ENCODE assay signal across 1 cellular context in the genomic region with DNA sequence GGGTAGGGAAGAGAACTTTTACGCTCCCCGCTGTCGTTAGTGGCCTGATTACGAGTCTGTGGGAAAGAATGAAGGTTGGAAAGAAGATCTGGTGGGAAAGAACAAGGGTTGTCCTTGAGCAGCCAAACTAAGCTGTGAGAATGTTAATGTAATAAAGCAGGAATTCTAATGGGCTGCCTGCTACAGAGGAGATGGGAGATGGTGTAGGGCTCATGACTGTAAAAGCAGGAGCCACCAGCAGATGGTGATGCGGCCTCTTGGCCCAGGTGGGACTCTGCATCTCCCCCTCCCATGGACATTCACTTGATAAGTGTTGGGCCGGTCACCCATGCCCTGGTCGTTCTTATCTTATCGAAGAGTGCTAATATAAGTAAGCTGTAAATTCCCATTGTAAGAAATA.
TF ChIP-seq lines count a peak whose summit lies in the region.

No MANE protein-coding gene starts in this region.

TF ChIP-seq in SK-N-SH, 30 proteins besides CTCF, POLR2A, EP300 and RAD21 (continued from another document):
- TF ChIP-seq TAF1 (IDR thresholded peaks at IDR 0.05; ENCODE audit: borderline replicate concordance, low read depth, low read length): no peak
- TF ChIP-seq TCF12 (IDR thresholded peaks at IDR 0.05): no peak
- TF ChIP-seq, protein P1, sequence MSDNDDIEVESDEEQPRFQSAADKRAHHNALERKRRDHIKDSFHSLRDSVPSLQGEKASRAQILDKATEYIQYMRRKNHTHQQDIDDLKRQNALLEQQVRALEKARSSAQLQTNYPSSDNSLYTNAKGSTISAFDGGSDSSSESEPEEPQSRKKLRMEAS (IDR thresholded peaks at IDR 0.05; ENCODE audit: low read depth): no peak
- peak; percentile 33; the same call in 1 of the 2 replicates for TF ChIP-seq SMC3 (IDR thresholded peaks at IDR 0.05; ENCODE audit: low read depth, low read length)
- no peak for TF ChIP-seq SIN3A (IDR thresholded peaks at IDR 0.05; ENCODE audit: borderline replicate concordance, low read depth, low read length)
